ENCODE assay signal across 3 cellular contexts in the genomic region with DNA sequence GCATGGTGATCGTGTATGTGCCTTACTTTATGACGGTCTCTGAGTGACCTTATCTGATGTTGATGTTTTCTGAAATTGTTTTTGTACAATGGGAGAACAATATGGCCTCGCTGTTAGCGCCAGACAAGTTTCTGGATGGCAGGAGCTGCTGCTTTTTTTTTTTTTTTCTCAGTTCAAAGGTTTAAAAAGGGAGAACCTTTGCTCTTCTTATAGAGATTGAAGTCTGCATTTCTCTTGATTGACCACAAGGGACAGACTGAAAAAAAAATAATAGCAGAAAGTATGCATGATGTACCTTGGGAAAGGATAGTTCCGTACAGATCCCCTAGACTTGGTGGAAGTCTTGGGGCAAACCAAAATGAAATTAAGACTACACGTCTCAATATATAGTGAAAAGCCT. TPM values are rescaled to one million over a fixed set of nuclear protein-coding genes. Genes with fewer than 3 reads are reported as not detected.
"Had no signal": no experiment of that assay in that cellular context is flagged by ENCODE, and none has a peak within 500 bp of the region (broad histone marks: within the 10 kb centered on the region; RNA-seq: fewer than 3 reads in every experiment).

No MANE protein-coding gene starts in this region.

RNA-seq across cellular contexts. Expression of a gene that starts 43.9 kb away (rescaled TPM):
- total RNA-seq: adrenal gland, left ventricle myocardium inferior, thoracic aorta had no signal
